Comparison of ENCODE assay signal across 18 cellular contexts in genomic region chr6:158863646-158864045, GRCh38. TPM values are rescaled to one million over a fixed set of nuclear protein-coding genes. Genes with fewer than 3 reads are reported as not detected.
DNase-seq lines count a peak whose midpoint lies in the region; ATAC-seq and TF ChIP-seq lines count a peak whose summit lies in the region.
"Had no signal": no experiment of that assay in that cellular context is flagged by ENCODE, and none has a peak within 500 bp of the region (broad histone marks: within the 10 kb centered on the region; RNA-seq: fewer than 3 reads in every experiment).

No MANE protein-coding gene starts in this region.

- intact Hi-C loops in PC-9 (cut with micrococcal nuclease; ENCODE audit: unreplicated experiment) = no loop called here

- H3K4me1 ChIP-seq in PC-9 (replicated peaks; ENCODE audit: insufficient read depth) = peaks cover 74% of the 10 kb centered on the region
- H3K4me1 ChIP-seq: tibial artery had no signal

- H3K27me3 Mint-ChIP-seq in activated naive CD4-positive, alpha-beta T cell treated with anti-CD3 and anti-CD28 coated beads, Interleukin-2, amount 50 U/mL, for 24 hours = no peaks in the 10 kb centered on the region
- H3K27me3 Mint-ChIP-seq: naive thymus-derived CD8-positive, alpha-beta T cell had no signal

- 0 out of 2 replicates have a peak overlapping the region, but pooled peaks have one; percentile 4 for H3K4me2 ChIP-seq in PC-9

- no peaks in the 10 kb centered on the region for H3K27me3 ChIP-seq in PC-9 (ENCODE audit: insufficient read depth, low read depth)
- H3K27me3 ChIP-seq: esophagus muscularis mucosa, left lung, tibial artery had no signal

- CTCF ChIA-PET in PC-9 (lab: Charles Lee) = no interaction called here

- H3K36me3 Mint-ChIP-seq in activated naive CD4-positive, alpha-beta T cell treated with anti-CD3 and anti-CD28 coated beads, Interleukin-2, amount 50 U/mL, for 24 hours = no peaks in the 10 kb centered on the region
- H3K36me3 Mint-ChIP-seq: naive thymus-derived CD8-positive, alpha-beta T cell had no signal

- ATAC-seq in GM21447 (IDR thresholded peaks at IDR 0.05; ENCODE audit: unreplicated experiment) = no peak
- no peak for ATAC-seq in GM19351 (IDR thresholded peaks at IDR 0.05; ENCODE audit: unreplicated experiment)
- ATAC-seq: left lung; naive thymus-derived CD8-positive, alpha-beta T cell; right cardiac atrium had no signal

- no peak overlapping the region for H2AFZ ChIP-seq in PC-9

- TF ChIP-seq CTCF in PC-9 (conservative IDR thresholded peaks at IDR 0.05) = no peak

- peaks cover 56% of the 10 kb centered on the region for H3F3A ChIP-seq in PC-9 (ENCODE audit: insufficient read depth, low read depth)

- no peaks in the 10 kb centered on the region for H3K9me2 ChIP-seq in PC-9 (ENCODE audit: insufficient read depth)

- H3K9me3 Mint-ChIP-seq in activated naive CD4-positive, alpha-beta T cell treated with anti-CD3 and anti-CD28 coated beads, Interleukin-2, amount 50 U/mL, for 24 hours = no peaks in the 10 kb centered on the region
- H3K9me3 Mint-ChIP-seq: naive thymus-derived CD8-positive, alpha-beta T cell had no signal

- peaks cover 13% of the 10 kb centered on the region for H3K4me1 Mint-ChIP-seq in activated naive CD4-positive, alpha-beta T cell treated with anti-CD3 and anti-CD28 coated beads, Interleukin-2, amount 50 U/mL, for 24 hours

- no peaks in the 10 kb centered on the region for H4K20me1 ChIP-seq in PC-9 (ENCODE audit: insufficient read depth)

- POLR2A ChIA-PET in PC-9 (lab: Charles Lee; ENCODE audit: unreplicated experiment) = no interaction called here

- peaks cover 20% of the 10 kb centered on the region for H3K79me2 ChIP-seq in PC-9 (ENCODE audit: low read depth)

- H3K36me3 ChIP-seq in PC-9 (ENCODE audit: low read depth) = no peaks in the 10 kb centered on the region
- H3K36me3 ChIP-seq: esophagus muscularis mucosa, left lung, tibial artery had no signal

- peaks cover 17% of the 10 kb centered on the region; the same call in 1 of the 2 replicates for H3K9me3 ChIP-seq in PC-9 (ENCODE audit: insufficient read depth, low read depth)
- H3K9me3 ChIP-seq: esophagus muscularis mucosa, left lung, tibial artery had no signal

- DNase-seq in activated naive CD4-positive, alpha-beta T cell treated with anti-CD3 and anti-CD28 coated beads, Interleukin-2, amount 50 U/mL, for 16 hours = no peak
- DNase-seq in PC-9 (peak in 1 of 2 experiments; percentile 46), iris pigment epithelial cell (ENCODE audit: low read depth) (peak; percentile 42)
- no peak for DNase-seq in activated T-cell treated with anti-CD3 and anti-CD28 coated beads, Interleukin-2, amount 50 U/mL, for 48 hours
- DNase-seq in activated CD8-positive, alpha-beta memory T cell treated with anti-CD3 and anti-CD28 coated beads, Interleukin-2, amount 50 U/mL, for 4 hours = no peak
- DNase-seq: amniotic stem cell; COR-L47; cortex of kidney; hippocampal formation; left lung; naive thymus-derived CD8-positive, alpha-beta T cell; NCI-H2029 treated with DMSO at 0.1 percent for 48 hours; right cardiac atrium; tibial artery had no signal

- H3K27ac ChIP-seq in PC-9 = peak overlapping the region; percentile 96
- H3K27ac ChIP-seq: esophagus muscularis mucosa, left lung, tibial artery had no signal

- H3K4me3 Mint-ChIP-seq in activated naive CD4-positive, alpha-beta T cell treated with anti-CD3 and anti-CD28 coated beads, Interleukin-2, amount 50 U/mL, for 24 hours = no peak overlapping the region
- H3K4me3 Mint-ChIP-seq: naive thymus-derived CD8-positive, alpha-beta T cell had no signal

- peak overlapping the region; percentile 15 for H3K27ac Mint-ChIP-seq in activated naive CD4-positive, alpha-beta T cell treated with anti-CD3 and anti-CD28 coated beads, Interleukin-2, amount 50 U/mL, for 24 hours

- no TSS peak for BruUV-seq in PC-9 (replicated peaks; lab: Mats Ljungman, UMichigan)

- no peak overlapping the region for H3K4me3 ChIP-seq in PC-9
- H3K4me3 ChIP-seq: esophagus muscularis mucosa, left lung, tibial artery had no signal

RNA-seq across cellular contexts. Expression of gene EZR, which starts 44.5 kb away (rescaled TPM):
- total RNA-seq in PC-9 (2021) = 231 and 240 TPM in 2 replicates
